In the genomic region with DNA sequence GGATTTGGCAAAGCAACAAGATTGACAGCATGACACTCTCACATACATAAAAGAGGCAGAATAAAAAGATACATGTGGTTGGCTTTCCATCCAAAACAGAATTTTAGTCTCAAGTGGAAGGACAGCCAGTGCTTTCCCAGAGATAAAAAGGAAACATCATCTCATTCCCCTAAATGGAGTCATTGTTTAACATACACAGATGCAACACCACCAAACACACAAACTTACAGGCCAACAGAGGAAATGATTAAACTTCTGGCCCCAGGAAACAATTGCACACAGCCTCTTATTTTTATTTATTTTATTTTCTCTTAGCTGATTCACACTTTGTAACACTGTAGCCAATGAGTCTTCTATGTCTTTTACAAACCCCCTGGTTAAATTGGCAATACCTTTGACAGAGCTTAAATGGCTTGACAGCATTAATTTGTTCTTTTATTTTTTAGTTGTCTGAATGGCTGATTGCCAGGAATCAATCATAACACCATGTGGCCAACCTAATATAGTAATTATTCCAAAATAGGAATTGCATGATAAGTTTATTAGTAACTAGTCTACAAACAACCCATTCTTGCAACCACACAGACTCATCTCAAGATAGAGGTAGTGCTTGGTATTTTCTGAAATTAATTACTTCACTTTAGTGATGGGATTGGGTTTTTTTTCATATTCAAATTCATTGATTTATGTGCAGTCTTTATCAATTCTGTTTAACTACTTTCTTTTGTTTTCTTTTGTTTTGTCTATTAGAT, we compare ENCODE assay signal across 15 cellular contexts.
A peak's percentile ranks its signal among the peaks of the same experiment; 100 is the strongest.
DNase-seq lines count a peak whose midpoint lies in the region; TF ChIP-seq lines count a peak whose summit lies in the region.
"Had no signal": no experiment of that assay in that cellular context is flagged by ENCODE, and none has a peak within 500 bp of the region (broad histone marks: within the 10 kb centered on the region; RNA-seq: fewer than 3 reads in every experiment).

No MANE protein-coding gene starts in this region.

- no peaks in the 10 kb centered on the region for H3K27me3 Mint-ChIP-seq in activated T-cell treated with anti-CD3 and anti-CD28 coated beads, Interleukin-2, amount 50 U/mL, for 24 hours
- H3K27me3 Mint-ChIP-seq: activated naive CD8-positive, alpha-beta T cell treated with anti-CD3 and anti-CD28 coated beads, Interleukin-2, amount 10 ng/mL, durations not matched to agents 7 days and 5 days; B cell; dendritic cell treated with granulocyte-macrophage colony-stimulating factor and Interleukin-4, amounts not matched to agents 40 ng/mL and 50 ng/mL, for 4 days; type B pancreatic cell had no signal

- H3K4me1 ChIP-seq in ACC112 (ENCODE audit: control insufficient read depth, insufficient read depth, low read length, unreplicated experiment) (peaks cover 10% of the 10 kb centered on the region), uterus (no peaks in the 10 kb centered on the region)

- no peaks in the 10 kb centered on the region for H3K27me3 ChIP-seq in ACC112 (ENCODE audit: insufficient read depth, low read length)
- H3K27me3 ChIP-seq in uterus: no peaks in the 10 kb centered on the region
- H3K27me3 ChIP-seq: sigmoid colon had no signal

- peak overlapping the region; percentile 10 for H2AFZ ChIP-seq in ACC112 (ENCODE audit: low read length, unreplicated experiment)

- no peaks in the 10 kb centered on the region for H3K36me3 Mint-ChIP-seq in activated T-cell treated with anti-CD3 and anti-CD28 coated beads, Interleukin-2, amount 50 U/mL, for 24 hours (ENCODE audit: low read depth)
- H3K36me3 Mint-ChIP-seq: activated naive CD8-positive, alpha-beta T cell treated with anti-CD3 and anti-CD28 coated beads, Interleukin-2, amount 10 ng/mL, durations not matched to agents 7 days and 5 days; type B pancreatic cell had no signal

- H3K4me3 Mint-ChIP-seq in activated T-cell treated with anti-CD3 and anti-CD28 coated beads, Interleukin-2, amount 50 U/mL, for 24 hours: no peak overlapping the region
- H3K4me3 Mint-ChIP-seq: activated naive CD8-positive, alpha-beta T cell treated with anti-CD3 and anti-CD28 coated beads, Interleukin-2, amount 10 ng/mL, durations not matched to agents 7 days and 5 days; B cell; dendritic cell treated with granulocyte-macrophage colony-stimulating factor and Interleukin-4, amounts not matched to agents 40 ng/mL and 50 ng/mL, for 4 days; type B pancreatic cell had no signal

- TF ChIP-seq POLR2A in uterus (IDR thresholded peaks at IDR 0.05): no peak

- peak; percentile 60 for DNase-seq in M059J (ENCODE audit: low read depth)
- DNase-seq in choroid plexus epithelial cell (ENCODE audit: low read depth): peak; percentile 50
- DNase-seq in kidney tubule cell (ENCODE audit: low spot score): peak; percentile 46
- DNase-seq in RKO (ENCODE audit: low spot score): no peak
- no peak for DNase-seq in uterus
- DNase-seq in SKM-1 treated with dmso at 0.1 percent for 144 hours (lab: John Stamatoyannopoulos, UW; ENCODE audit: unreplicated experiment): no peak
- no peak for DNase-seq in activated T-cell treated with anti-CD3 and anti-CD28 coated beads, Interleukin-2, amount 50 U/mL, for 24 hours
- DNase-seq: activated CD8-positive, alpha-beta memory T cell treated with anti-CD3 and anti-CD28 coated beads for 24 hours; activated naive CD8-positive, alpha-beta T cell treated with anti-CD3 and anti-CD28 coated beads, Interleukin-2, amount 10 ng/mL, durations not matched to agents 7 days and 5 days; NCI-H2081 treated with DMSO at 0.1 percent for 48 hours; sigmoid colon had no signal

- H3K27ac ChIP-seq in ACC112 (ENCODE audit: low read depth, low read length) (peak overlapping the region; percentile 35), uterus (no peak overlapping the region)
- H3K27ac ChIP-seq: sigmoid colon had no signal

- H3K9me3 Mint-ChIP-seq in activated T-cell treated with anti-CD3 and anti-CD28 coated beads, Interleukin-2, amount 50 U/mL, for 24 hours: peaks cover 2% of the 10 kb centered on the region

- no peak overlapping the region for H3K27ac Mint-ChIP-seq in activated T-cell treated with anti-CD3 and anti-CD28 coated beads, Interleukin-2, amount 50 U/mL, for 24 hours
- H3K27ac Mint-ChIP-seq: activated naive CD8-positive, alpha-beta T cell treated with anti-CD3 and anti-CD28 coated beads, Interleukin-2, amount 10 ng/mL, durations not matched to agents 7 days and 5 days; B cell; dendritic cell treated with granulocyte-macrophage colony-stimulating factor and Interleukin-4, amounts not matched to agents 40 ng/mL and 50 ng/mL, for 4 days; type B pancreatic cell had no signal

- no peak for TF ChIP-seq CTCF in choroid plexus epithelial cell (conservative IDR thresholded peaks at IDR 0.05; ENCODE audit: low read depth, low read length)
- TF ChIP-seq CTCF in uterus (IDR thresholded peaks at IDR 0.05): no peak

- no peaks in the 10 kb centered on the region for H3K9me3 ChIP-seq in uterus

- no peaks in the 10 kb centered on the region for H3K79me2 ChIP-seq in ACC112 (ENCODE audit: control insufficient read depth, insufficient read depth, low read length, unreplicated experiment)

- no peak overlapping the region for H3K4me3 ChIP-seq in ACC112 (ENCODE audit: low read depth, low read length)
- H3K4me3 ChIP-seq in choroid plexus epithelial cell (ENCODE audit: low read depth, low read length): no peak overlapping the region
- no peak overlapping the region for H3K4me3 ChIP-seq in uterus
- H3K4me3 ChIP-seq: sigmoid colon had no signal

- H3K4me1 Mint-ChIP-seq in activated T-cell treated with anti-CD3 and anti-CD28 coated beads, Interleukin-2, amount 50 U/mL, for 24 hours (ENCODE audit: low read depth): no peaks in the 10 kb centered on the region
- H3K4me1 Mint-ChIP-seq: activated naive CD8-positive, alpha-beta T cell treated with anti-CD3 and anti-CD28 coated beads, Interleukin-2, amount 10 ng/mL, durations not matched to agents 7 days and 5 days; B cell had no signal

- H3K36me3 ChIP-seq in ACC112 (ENCODE audit: insufficient read depth, low read length) (no peaks in the 10 kb centered on the region), uterus (no peaks in the 10 kb centered on the region)
- H3K36me3 ChIP-seq: sigmoid colon had no signal

- intact Hi-C loops in uterus (cut with DNase I; ENCODE audit: low total_unique reads): no loop called here

Comparison
In these comparisons a context has a peak if more than half of its experiments do, and no peak if none do; other contexts are left out.
1. DNase-seq: peak in M059J (single experiment), choroid plexus epithelial cell (single experiment) and kidney tubule cell (single experiment); none in RKO (single experiment), uterus (0 of 2), SKM-1 treated with dmso at 0.1 percent for 144 hours (single experiment) and activated T-cell treated with anti-CD3 and anti-CD28 coated beads, Interleukin-2, amount 50 U/mL, for 24 hours (single experiment).